ENCODE assay signal across 9 cellular contexts in genomic region chr11:124801014-124801413, GRCh38. TPM values are rescaled to one million over a fixed set of nuclear protein-coding genes. Genes with fewer than 3 reads are reported as not detected.
A peak's percentile ranks its signal among the peaks of the same experiment; 100 is the strongest.
DNase-seq lines count a peak whose midpoint lies in the region; ATAC-seq and TF ChIP-seq lines count a peak whose summit lies in the region.
"Had no signal": no experiment of that assay in that cellular context is flagged by ENCODE, and none has a peak within 500 bp of the region (broad histone marks: within the 10 kb centered on the region; RNA-seq: fewer than 3 reads in every experiment).

No MANE protein-coding gene starts in this region.

- peak overlapping the region; percentile 78 for H3K9ac ChIP-seq in mesendoderm (ENCODE audit: low read length)

- no peak overlapping the region for H3K18ac ChIP-seq in mesendoderm (ENCODE audit: low read length)

- peak overlapping the region; percentile 93 for H3K27ac ChIP-seq in CD4-positive, CD25-positive, alpha-beta regulatory T cell (ENCODE audit: insufficient read depth, low read length, poor library complexity, severe bottlenecking)
- peak overlapping the region; percentile 98 for H3K27ac ChIP-seq in mesendoderm (ENCODE audit: low read depth, low read length)

- peak overlapping the region; percentile 88 to 96 (median 90) for H3K4me3 Mint-ChIP-seq in CD4-positive, CD25-positive, alpha-beta regulatory T cell
- H3K4me3 Mint-ChIP-seq in chondrocyte (ENCODE audit: unreplicated experiment), result peak overlapping the region; percentile 89

- H3K4me2 ChIP-seq in mesendoderm (ENCODE audit: low read length), result peak overlapping the region; percentile 68

- H2BK15ac ChIP-seq in mesendoderm (replicated peaks; ENCODE audit: low read depth), result no peak overlapping the region

- no peak for TF ChIP-seq CTCF in chondrocyte (IDR thresholded peaks at IDR 0.05)

- no peaks in the 10 kb centered on the region for H3K36me3 ChIP-seq in CD4-positive, CD25-positive, alpha-beta regulatory T cell (ENCODE audit: control insufficient read depth, insufficient read depth, low read length)
- H3K36me3 ChIP-seq in mesendoderm (ENCODE audit: control insufficient read depth, insufficient read depth, low read length), result no peaks in the 10 kb centered on the region

- H2BK5ac ChIP-seq in mesendoderm (ENCODE audit: low read length), result no peak overlapping the region

- DNase-seq in CD4-positive, CD25-positive, alpha-beta regulatory T cell, result no peak
- DNase-seq in M059J (ENCODE audit: low read depth), result peak; percentile 72
- DNase-seq in chondrocyte (ENCODE audit: low spot score), result no peak
- no peak for DNase-seq in mesendoderm
- no peak for DNase-seq in NCI-H526 treated with DMSO at 0.1 percent for 48 hours (lab: John Stamatoyannopoulos, UW)
- DNase-seq in NCI-H2107 treated with DMSO at 0.1 percent for 48 hours (lab: John Stamatoyannopoulos, UW; ENCODE audit: unreplicated experiment), result no peak
- DNase-seq in cerebellum (ENCODE audit: low spot score), result no peak

- H3K27ac Mint-ChIP-seq in CD4-positive, CD25-positive, alpha-beta regulatory T cell, result peak overlapping the region; percentile 92 to 95 (median 94)
- peak overlapping the region; percentile 96 for H3K27ac Mint-ChIP-seq in chondrocyte (ENCODE audit: unreplicated experiment)

- H3K56ac ChIP-seq in mesendoderm (ENCODE audit: low read length), result peak overlapping the region; percentile 87

- no peaks in the 10 kb centered on the region for H3K27me3 ChIP-seq in CD4-positive, CD25-positive, alpha-beta regulatory T cell (ENCODE audit: control insufficient read depth, insufficient read depth, low read length)
- no peaks in the 10 kb centered on the region for H3K27me3 ChIP-seq in mesendoderm (ENCODE audit: insufficient read depth, low read length, poor library complexity)

- no peak overlapping the region for H4K5ac ChIP-seq in mesendoderm (ENCODE audit: low read length)

- peak overlapping the region; percentile 85 for H3K4me3 ChIP-seq in CD4-positive, CD25-positive, alpha-beta regulatory T cell (ENCODE audit: low read depth, low read length)
- H3K4me3 ChIP-seq in mesendoderm (ENCODE audit: low read length), result no peak overlapping the region

- H2AK5ac ChIP-seq in mesendoderm (ENCODE audit: low read length), result no peak overlapping the region

- H2BK120ac ChIP-seq in mesendoderm (ENCODE audit: low read depth, low read length), result no peak overlapping the region

- H3K27me3 Mint-ChIP-seq in CD4-positive, CD25-positive, alpha-beta regulatory T cell, result no peaks in the 10 kb centered on the region
- no peaks in the 10 kb centered on the region for H3K27me3 Mint-ChIP-seq in chondrocyte (ENCODE audit: low read depth)

- H3K23ac ChIP-seq in mesendoderm (ENCODE audit: low read length), result no peak overlapping the region

- no peaks in the 10 kb centered on the region for H3K9me3 ChIP-seq in CD4-positive, CD25-positive, alpha-beta regulatory T cell (ENCODE audit: control insufficient read depth in 2 of 2, low read length in 2 of 2)

- no peak overlapping the region for H3K4ac ChIP-seq in mesendoderm (ENCODE audit: low read depth, low read length)

- H3K4me1 Mint-ChIP-seq in CD4-positive, CD25-positive, alpha-beta regulatory T cell, result peaks cover 18 to 33% (median 28%) of the 10 kb centered on the region in 4 donors
- H3K4me1 Mint-ChIP-seq in chondrocyte (ENCODE audit: low read depth), result peaks cover 33% of the 10 kb centered on the region

- peaks cover 31% of the 10 kb centered on the region for H3K79me2 ChIP-seq in mesendoderm (ENCODE audit: control insufficient read depth, insufficient read depth, low read length)

- H3K79me1 ChIP-seq in mesendoderm (ENCODE audit: low read length), result peaks cover 2% of the 10 kb centered on the region

- peaks cover 12% of the 10 kb centered on the region for H3K36me3 Mint-ChIP-seq in CD4-positive, CD25-positive, alpha-beta regulatory T cell
- no peaks in the 10 kb centered on the region for H3K36me3 Mint-ChIP-seq in chondrocyte (ENCODE audit: low read depth)

- no CpG with 5 or more reads among the region's 8 CpGs for WGBS in mesendoderm (ENCODE audit: extremely low coverage, insufficient coverage, low lambda C conversion rate)

- no peaks in the 10 kb centered on the region for H3K9me3 Mint-ChIP-seq in CD4-positive, CD25-positive, alpha-beta regulatory T cell
- H3K9me3 Mint-ChIP-seq in chondrocyte (ENCODE audit: low read depth), result no peaks in the 10 kb centered on the region

- no peak overlapping the region for H4K8ac ChIP-seq in mesendoderm (ENCODE audit: low read depth, low read length)

- no peak for ATAC-seq in CD4-positive, CD25-positive, alpha-beta regulatory T cell (ENCODE audit: low read depth in 2 of 2)
- no peak for ATAC-seq in GM19023 (IDR thresholded peaks at IDR 0.05; ENCODE audit: unreplicated experiment)

- peaks cover 22% of the 10 kb centered on the region for H3K4me1 ChIP-seq in CD4-positive, CD25-positive, alpha-beta regulatory T cell (ENCODE audit: control insufficient read depth, insufficient read depth, low read length, poor library complexity, severe bottlenecking)
- peaks cover 2% of the 10 kb centered on the region for H3K4me1 ChIP-seq in mesendoderm (ENCODE audit: control insufficient read depth, low read depth, low read length)

RNA-seq across cellular contexts. Expression of gene MSANTD2, which starts 0.8 kb away (rescaled TPM):
- 10.0 TPM for total RNA-seq in CD4-positive, CD25-positive, alpha-beta regulatory T cell
- polyA plus RNA-seq in CD4-positive, CD25-positive, alpha-beta regulatory T cell, result 1 to 10 TPM; 1.9 to 5.4 (median 4.2) TPM
- 10.8 and 14.1 TPM in 2 replicates for total RNA-seq in M059J (2014; rRNA removed; shearing (Covaris generic))
- total RNA-seq in chondrocyte, result 10.4 to 12.5 TPM (median 10.6 TPM) in 3 replicates
- polyA plus RNA-seq in mesendoderm (2013, experiment 1 of 2), result 10.6 TPM
- polyA plus RNA-seq in mesendoderm (2013, experiment 2 of 2), result 10.4 TPM
- total RNA-seq in cerebellum, result 26.4 TPM

RNA-seq across cellular contexts. Expression of gene ESAM, which starts 38.9 kb away (rescaled TPM):
- total RNA-seq in CD4-positive, CD25-positive, alpha-beta regulatory T cell, result 3.0 TPM
- polyA plus RNA-seq in CD4-positive, CD25-positive, alpha-beta regulatory T cell, result 1 to 10 TPM in 2 of 4 donors, under 1 TPM in 1, not detected in 1; 0.55 to 3.1 (median 2.3) TPM
- total RNA-seq in M059J (2014; rRNA removed; shearing (Covaris generic)), result 0.74 and 0.99 TPM in 2 replicates
- total RNA-seq in chondrocyte, result 1.7 to 2.6 TPM (median 2.0 TPM) in 3 replicates
- polyA plus RNA-seq in mesendoderm (2013, experiment 1 of 2), result 0.21 TPM
- polyA plus RNA-seq in mesendoderm (2013, experiment 2 of 2), result 0.14 TPM
- total RNA-seq in cerebellum, result 6.4 TPM

RNA-seq across cellular contexts. Expression of gene VSIG2, which starts 49.0 kb away (rescaled TPM):
- total RNA-seq in CD4-positive, CD25-positive, alpha-beta regulatory T cell, result 0.44 TPM
- 1 to 10 TPM in 2 of 4 donors, under 1 TPM in 2; 0.71 to 3.9 (median 0.95) TPM for polyA plus RNA-seq in CD4-positive, CD25-positive, alpha-beta regulatory T cell
- not detected in 2 replicates for total RNA-seq in M059J (2014; rRNA removed; shearing (Covaris generic))
- total RNA-seq in chondrocyte (not detected in 3 replicates), cerebellum (0.27 TPM)
- polyA plus RNA-seq in mesendoderm (2013, experiment 1 of 2), result not detected
- 0.07 TPM for polyA plus RNA-seq in mesendoderm (2013, experiment 2 of 2)
- total RNA-seq: NCI-H460 had no signal
